In the genomic region with DNA sequence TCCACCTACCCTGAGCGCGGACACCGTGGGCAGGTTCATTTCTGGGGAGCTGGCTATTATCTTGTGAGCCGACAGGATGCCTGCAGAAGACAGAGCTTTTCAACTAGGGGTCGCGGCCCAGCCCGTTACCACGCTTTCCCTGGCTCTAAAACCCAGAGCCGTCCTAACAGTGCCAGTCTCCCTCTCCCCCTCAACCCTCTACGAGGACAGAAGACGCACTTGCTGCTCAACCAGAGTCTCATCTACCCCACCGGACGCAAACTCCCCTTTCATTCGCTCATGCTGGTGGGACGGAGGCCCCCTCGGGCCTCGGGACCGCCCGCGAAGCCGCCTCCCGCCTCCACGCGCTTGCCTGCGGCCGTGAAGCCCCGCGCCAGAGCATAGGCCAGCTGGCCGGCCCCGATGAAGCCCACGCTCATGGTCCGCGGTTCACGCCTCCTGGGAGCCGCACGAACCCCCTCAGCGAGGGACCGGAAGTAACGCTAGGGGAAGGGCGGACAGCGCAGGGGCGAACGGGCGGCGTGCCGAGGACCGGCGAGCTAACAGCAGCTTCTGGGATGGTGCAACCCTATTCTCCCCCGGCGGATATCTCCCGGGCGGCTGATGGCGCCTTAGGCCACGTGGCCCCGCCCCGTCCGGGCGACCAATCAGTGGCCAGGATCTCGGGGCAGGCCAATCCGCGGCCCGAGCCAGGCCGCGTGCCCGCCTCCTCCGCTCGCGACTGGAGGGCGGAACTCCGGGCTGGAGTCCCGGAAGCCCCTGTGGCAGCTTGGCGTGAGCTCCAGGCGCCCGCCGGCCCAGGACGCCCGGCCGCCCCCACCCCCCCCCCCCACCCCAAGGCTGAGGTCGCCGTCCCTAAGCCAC, we compare ENCODE assay signal across 1 cellular context.
TF ChIP-seq lines count a peak whose summit lies in the region.

A gene (minus strand): TSS at position 559 of the 864 bp plus-strand sequence. CDS start 140 bp downstream, at position 419.

TF ChIP-seq in GM12878, 131 proteins besides CTCF, POLR2A, EP300 and RAD21 (continued from another document):
- TF ChIP-seq, protein P1, sequence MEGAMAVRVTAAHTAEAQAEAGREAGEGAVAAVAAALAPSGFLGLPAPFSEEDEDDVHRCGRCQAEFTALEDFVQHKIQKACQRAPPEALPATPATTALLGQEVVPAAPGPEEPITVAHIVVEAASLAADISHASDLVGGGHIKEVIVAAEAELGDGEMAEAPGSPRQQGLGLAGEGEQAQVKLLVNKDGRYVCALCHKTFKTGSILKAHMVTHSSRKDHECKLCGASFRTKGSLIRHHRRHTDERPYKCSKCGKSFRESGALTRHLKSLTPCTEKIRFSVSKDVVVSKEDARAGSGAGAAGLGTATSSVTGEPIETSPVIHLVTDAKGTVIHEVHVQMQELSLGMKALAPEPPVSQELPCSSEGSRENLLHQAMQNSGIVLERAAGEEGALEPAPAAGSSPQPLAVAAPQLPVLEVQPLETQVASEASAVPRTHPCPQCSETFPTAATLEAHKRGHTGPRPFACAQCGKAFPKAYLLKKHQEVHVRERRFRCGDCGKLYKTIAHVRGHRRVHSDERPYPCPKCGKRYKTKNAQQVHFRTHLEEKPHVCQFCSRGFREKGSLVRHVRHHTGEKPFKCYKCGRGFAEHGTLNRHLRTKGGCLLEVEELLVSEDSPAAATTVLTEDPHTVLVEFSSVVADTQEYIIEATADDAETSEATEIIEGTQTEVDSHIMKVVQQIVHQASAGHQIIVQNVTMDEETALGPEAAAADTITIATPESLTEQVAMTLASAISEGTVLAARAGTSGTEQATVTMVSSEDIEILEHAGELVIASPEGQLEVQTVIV (IDR thresholded peaks at IDR 0.05; ENCODE audit: borderline replicate concordance, partially characterized antibody) = peak; percentile 75
- no peak for TF ChIP-seq WRNIP1 (IDR thresholded peaks at IDR 0.05; ENCODE audit: borderline replicate concordance, low read depth, low read length)
- no peak for TF ChIP-seq BMI1 (IDR thresholded peaks at IDR 0.05; ENCODE audit: borderline replicate concordance)
- no peak for TF ChIP-seq SREBF1 (IDR thresholded peaks at IDR 0.05; ENCODE audit: low read length)
- TF ChIP-seq RAD51 (IDR thresholded peaks at IDR 0.05) = peak; percentile 88
- TF ChIP-seq HDAC6 (IDR thresholded peaks at IDR 0.05; ENCODE audit: unreplicated experiment) = no peak
- TF ChIP-seq NR2C2 (IDR thresholded peaks at IDR 0.05; ENCODE audit: borderline replicate concordance, control insufficient read depth, insufficient read length, low read depth) = no peak
- no peak for TF ChIP-seq SMC3 (IDR thresholded peaks at IDR 0.05; ENCODE audit: borderline replicate concordance, low read length)
- TF ChIP-seq, protein P2, sequence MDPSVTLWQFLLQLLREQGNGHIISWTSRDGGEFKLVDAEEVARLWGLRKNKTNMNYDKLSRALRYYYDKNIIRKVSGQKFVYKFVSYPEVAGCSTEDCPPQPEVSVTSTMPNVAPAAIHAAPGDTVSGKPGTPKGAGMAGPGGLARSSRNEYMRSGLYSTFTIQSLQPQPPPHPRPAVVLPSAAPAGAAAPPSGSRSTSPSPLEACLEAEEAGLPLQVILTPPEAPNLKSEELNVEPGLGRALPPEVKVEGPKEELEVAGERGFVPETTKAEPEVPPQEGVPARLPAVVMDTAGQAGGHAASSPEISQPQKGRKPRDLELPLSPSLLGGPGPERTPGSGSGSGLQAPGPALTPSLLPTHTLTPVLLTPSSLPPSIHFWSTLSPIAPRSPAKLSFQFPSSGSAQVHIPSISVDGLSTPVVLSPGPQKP (IDR thresholded peaks at IDR 0.05; ENCODE audit: low read depth, low read length) = peak; percentile 68
- no peak for TF ChIP-seq MEF2A (IDR thresholded peaks at IDR 0.05; ENCODE audit: insufficient read depth, low read depth, low read length)
- peak; percentile 47; the same call in 1 of the 2 replicates for TF ChIP-seq SPI1 (IDR thresholded peaks at IDR 0.05; ENCODE audit: borderline replicate concordance, insufficient read depth, low read depth, low read length)
- TF ChIP-seq, protein P3, sequence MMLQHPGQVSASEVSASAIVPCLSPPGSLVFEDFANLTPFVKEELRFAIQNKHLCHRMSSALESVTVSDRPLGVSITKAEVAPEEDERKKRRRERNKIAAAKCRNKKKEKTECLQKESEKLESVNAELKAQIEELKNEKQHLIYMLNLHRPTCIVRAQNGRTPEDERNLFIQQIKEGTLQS (IDR thresholded peaks at IDR 0.05; ENCODE audit: borderline replicate concordance, extremely low read depth, low read depth, low read length) = peak; percentile 71; the same call in 1 of the 2 replicates
- TF ChIP-seq SREBF2 (IDR thresholded peaks at IDR 0.05; ENCODE audit: low read length) = no peak
- peak; percentile 60 for TF ChIP-seq DPF2 (IDR thresholded peaks at IDR 0.05)
- TF ChIP-seq YBX1 (IDR thresholded peaks at IDR 0.05) = no peak
- no peak for TF ChIP-seq ATF7 (IDR thresholded peaks at IDR 0.05; ENCODE audit: low read depth)
- TF ChIP-seq YY1 (IDR thresholded peaks at IDR 0.05; ENCODE audit: low read depth, low read length) = peak; percentile 92
- peak; percentile 89 for TF ChIP-seq GABPA (IDR thresholded peaks at IDR 0.05; ENCODE audit: low read depth)
- peak in 1 of 2 experiments; percentile 17; a peak in 1 of 4 replicates for TF ChIP-seq IKZF2 (IDR thresholded peaks at IDR 0.05)
- TF ChIP-seq TBL1XR1 (IDR thresholded peaks at IDR 0.05; ENCODE audit: low read depth, low read length) = no peak
- TF ChIP-seq RUNX3 (IDR thresholded peaks at IDR 0.05; ENCODE audit: low read length) = peak; percentile 71
- TF ChIP-seq MXI1 (IDR thresholded peaks at IDR 0.05; ENCODE audit: low read depth, low read length) = peak; percentile 87
- TF ChIP-seq, protein P4, sequence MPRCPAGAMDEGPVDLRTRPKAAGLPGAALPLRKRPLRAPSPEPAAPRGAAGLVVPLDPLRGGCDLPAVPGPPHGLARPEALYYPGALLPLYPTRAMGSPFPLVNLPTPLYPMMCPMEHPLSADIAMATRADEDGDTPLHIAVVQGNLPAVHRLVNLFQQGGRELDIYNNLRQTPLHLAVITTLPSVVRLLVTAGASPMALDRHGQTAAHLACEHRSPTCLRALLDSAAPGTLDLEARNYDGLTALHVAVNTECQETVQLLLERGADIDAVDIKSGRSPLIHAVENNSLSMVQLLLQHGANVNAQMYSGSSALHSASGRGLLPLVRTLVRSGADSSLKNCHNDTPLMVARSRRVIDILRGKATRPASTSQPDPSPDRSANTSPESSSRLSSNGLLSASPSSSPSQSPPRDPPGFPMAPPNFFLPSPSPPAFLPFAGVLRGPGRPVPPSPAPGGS (IDR thresholded peaks at IDR 0.05; ENCODE audit: borderline replicate concordance, insufficient read depth, low read depth, low read length, poor library complexity, severe bottlenecking) = peak; percentile 33
- TF ChIP-seq EZH2 (IDR thresholded peaks at IDR 0.05; ENCODE audit: borderline replicate concordance, control insufficient read depth, low read depth, low read length) = no peak
- no peak for TF ChIP-seq PAX8 (IDR thresholded peaks at IDR 0.05)
- no peak for TF ChIP-seq MYB (IDR thresholded peaks at IDR 0.05; ENCODE audit: borderline replicate concordance, low read depth, low read length)
